16 cellular contexts compared by ENCODE assay signal in the genomic region with DNA sequence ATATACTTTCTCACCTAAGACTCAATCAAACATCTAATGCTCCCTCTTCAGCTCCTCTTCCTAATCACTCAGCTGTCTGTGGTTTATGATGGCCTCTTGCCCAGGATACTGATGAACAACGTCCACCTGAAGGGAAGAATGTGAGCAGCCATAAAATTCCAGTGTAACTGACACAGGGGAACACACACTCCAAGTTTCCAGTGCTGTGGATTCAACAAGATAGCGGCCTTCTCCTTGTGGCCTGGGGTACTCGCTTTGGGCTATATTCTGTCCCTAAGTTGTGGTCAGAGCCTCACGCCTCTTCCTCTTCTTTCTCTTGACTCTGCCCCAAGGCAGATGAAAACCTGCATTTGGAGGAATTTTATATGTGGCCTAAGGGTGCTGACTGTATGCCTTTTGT. TPM values are rescaled to one million over a fixed set of nuclear protein-coding genes. Genes with fewer than 3 reads are reported as not detected.
A peak's percentile ranks its signal among the peaks of the same experiment; 100 is the strongest.
DNase-seq lines count a peak whose midpoint lies in the region; ATAC-seq and TF ChIP-seq lines count a peak whose summit lies in the region.
"Had no signal": no experiment of that assay in that cellular context is flagged by ENCODE, and none has a peak within 500 bp of the region (broad histone marks: within the 10 kb centered on the region; RNA-seq: fewer than 3 reads in every experiment).

No MANE protein-coding gene starts in this region.

- no peak overlapping the region for H3K4me2 ChIP-seq in hepatocyte

- H3K27me3 Mint-ChIP-seq in activated T-cell treated with anti-CD3 and anti-CD28 coated beads, Interleukin-2, amount 50 U/mL, for 72 hours (ENCODE audit: low read depth), result no peaks in the 10 kb centered on the region
- H3K27me3 Mint-ChIP-seq in T-cell, result no peaks in the 10 kb centered on the region
- no peaks in the 10 kb centered on the region for H3K27me3 Mint-ChIP-seq in stimulated activated naive B cell treated with anti-CD40 and anti-IgM and Interleukin-4, amounts not matched to agents 10 μg/mL and 1 μg/mL and 100 μg/mL, for 72 hours
- H3K27me3 Mint-ChIP-seq: activated naive CD8-positive, alpha-beta T cell treated with anti-CD3 and anti-CD28 coated beads, Interleukin-2, amount 10 ng/mL, durations not matched to agents 7 days and 5 days; progenitor cell of endocrine pancreas had no signal

- H3K4me1 Mint-ChIP-seq in activated T-cell treated with anti-CD3 and anti-CD28 coated beads, Interleukin-2, amount 50 U/mL, for 72 hours (ENCODE audit: low read depth), result peaks cover 95% of the 10 kb centered on the region
- H3K4me1 Mint-ChIP-seq in T-cell, result peaks cover 89 to 98% (median 92%) of the 10 kb centered on the region in 3 donors
- H3K4me1 Mint-ChIP-seq in stimulated activated naive B cell treated with anti-CD40 and anti-IgM and Interleukin-4, amounts not matched to agents 10 μg/mL and 1 μg/mL and 100 μg/mL, for 72 hours, result peaks cover 63 to 92% of the 10 kb centered on the region in 2 donors

- H3K36me3 ChIP-seq in hepatocyte (replicated peaks; ENCODE audit: insufficient read depth, low read depth), result no peaks in the 10 kb centered on the region
- no peaks in the 10 kb centered on the region for H3K36me3 ChIP-seq in MG63
- H3K36me3 ChIP-seq: left lung, thoracic aorta had no signal

- H3K27me3 ChIP-seq in hepatocyte (no peaks in the 10 kb centered on the region), MG63 (no peaks in the 10 kb centered on the region)
- H3K27me3 ChIP-seq: dorsolateral prefrontal cortex, left lung had no signal

- peak overlapping the region; percentile 4 for H3K27ac ChIP-seq in hepatocyte
- H3K27ac ChIP-seq: VCaP had no signal

- peaks cover 94% of the 10 kb centered on the region for H3K79me2 ChIP-seq in hepatocyte

- H3K4me1 ChIP-seq in hepatocyte (ENCODE audit: insufficient read depth), result peaks cover 52% of the 10 kb centered on the region

- H3K36me3 Mint-ChIP-seq in activated T-cell treated with anti-CD3 and anti-CD28 coated beads, Interleukin-2, amount 50 U/mL, for 72 hours (ENCODE audit: insufficient read depth in 2 of 2), result peaks cover 0 to 6% of the 10 kb centered on the region in 2 donors
- H3K36me3 Mint-ChIP-seq in T-cell, result peaks cover 6% of the 10 kb centered on the region
- peaks cover 13 to 21% of the 10 kb centered on the region in 2 donors for H3K36me3 Mint-ChIP-seq in stimulated activated naive B cell treated with anti-CD40 and anti-IgM and Interleukin-4, amounts not matched to agents 10 μg/mL and 1 μg/mL and 100 μg/mL, for 72 hours

- no peak for ATAC-seq in activated T-cell treated with anti-CD3 and anti-CD28 coated beads, Interleukin-2, amount 50 U/mL, for 72 hours (replicated peaks in 1 of 2)
- ATAC-seq in T-cell (replicated peaks in 1 of 4), result no peak
- ATAC-seq in stimulated activated naive B cell treated with anti-CD40 and anti-IgM and Interleukin-4, amounts not matched to agents 10 μg/mL and 1 μg/mL and 100 μg/mL, for 72 hours (replicated peaks), result no peak
- ATAC-seq: left lung had no signal

- H3K9me3 Mint-ChIP-seq in activated T-cell treated with anti-CD3 and anti-CD28 coated beads, Interleukin-2, amount 50 U/mL, for 72 hours, result peaks cover 0 to 2% of the 10 kb centered on the region in 2 donors
- H3K9me3 Mint-ChIP-seq in T-cell, result no peaks in the 10 kb centered on the region
- H3K9me3 Mint-ChIP-seq in stimulated activated naive B cell treated with anti-CD40 and anti-IgM and Interleukin-4, amounts not matched to agents 10 μg/mL and 1 μg/mL and 100 μg/mL, for 72 hours, result no peaks in the 10 kb centered on the region

- no peaks in the 10 kb centered on the region for H3K9me2 ChIP-seq in hepatocyte (replicated peaks; ENCODE audit: insufficient read depth)

- no peak for DNase-seq in activated T-cell treated with anti-CD3 and anti-CD28 coated beads, Interleukin-2, amount 50 U/mL, for 72 hours
- no peak for DNase-seq in activated T-cell treated with anti-CD3 and anti-CD28 coated beads, Interleukin-2, amount 50 U/mL, for 48 hours
- DNase-seq in T-cell (no peak), hepatocyte (ENCODE audit: low spot score) (no peak), MG63 (no peak), NCI-H2171 (lab: John Stamatoyannopoulos, UW) (no peak), globus pallidus (ENCODE audit: low spot score) (no peak)
- no peak for DNase-seq in stimulated activated naive B cell treated with anti-CD40 and anti-IgM and Interleukin-4, amounts not matched to agents 10 μg/mL and 1 μg/mL and 100 μg/mL, for 72 hours
- DNase-seq: activated naive CD8-positive, alpha-beta T cell treated with anti-CD3 and anti-CD28 coated beads, Interleukin-2, amount 10 ng/mL, durations not matched to agents 7 days and 5 days; dorsolateral prefrontal cortex; foreskin melanocyte; left lung; NCI-H1694 treated with DMSO at 0.1 percent for 48 hours had no signal

- WGBS in hepatocyte (ENCODE audit: low lambda C conversion rate, missing lambda C conversion rate), result 75% methylated on average over 4 of the region's 4 CpGs

- H3K27ac Mint-ChIP-seq in activated T-cell treated with anti-CD3 and anti-CD28 coated beads, Interleukin-2, amount 50 U/mL, for 72 hours, result peak overlapping the region; percentile 83
- H3K27ac Mint-ChIP-seq in T-cell, result peak overlapping the region; percentile 87
- H3K27ac Mint-ChIP-seq in stimulated activated naive B cell treated with anti-CD40 and anti-IgM and Interleukin-4, amounts not matched to agents 10 μg/mL and 1 μg/mL and 100 μg/mL, for 72 hours, result peak overlapping the region; percentile 83
- H3K27ac Mint-ChIP-seq: activated naive CD8-positive, alpha-beta T cell treated with anti-CD3 and anti-CD28 coated beads, Interleukin-2, amount 10 ng/mL, durations not matched to agents 7 days and 5 days; progenitor cell of endocrine pancreas had no signal

- POLR2A ChIA-PET in T-cell (lab: Charles Lee), result interaction anchor here (0.6 to 1.2 kb wide), 5 partner anchors 10 to 134 kb away, joined by 3 to 17 read pairs (median 8); a partner anchor contains a TSS

- CTCF ChIA-PET in T-cell (lab: Charles Lee), result interaction anchor here in 1 of 2 donors (0.8 kb wide), 1 partner anchor 176 kb away, joined by 12 read pairs; no protein-coding TSS in a partner anchor

- TF ChIP-seq CTCF in hepatocyte (IDR thresholded peaks at IDR 0.05; ENCODE audit: poor library complexity), result no peak

- H3K9me3 ChIP-seq in hepatocyte (ENCODE audit: low read depth), result no peaks in the 10 kb centered on the region
- no peaks in the 10 kb centered on the region for H3K9me3 ChIP-seq in MG63
- H3K9me3 ChIP-seq: left lung, thoracic aorta had no signal

- no peak overlapping the region for H2AFZ ChIP-seq in hepatocyte

- no peak overlapping the region for H3K4me3 ChIP-seq in hepatocyte
- no peak overlapping the region for H3K4me3 ChIP-seq in MG63
- H3K4me3 ChIP-seq: dorsolateral prefrontal cortex, left lung, thoracic aorta had no signal

- peak overlapping the region in 1 of 2 donors; percentile 62 for H3K4me3 Mint-ChIP-seq in activated T-cell treated with anti-CD3 and anti-CD28 coated beads, Interleukin-2, amount 50 U/mL, for 72 hours
- no peak overlapping the region for H3K4me3 Mint-ChIP-seq in T-cell
- peak overlapping the region; percentile 10 to 22 for H3K4me3 Mint-ChIP-seq in stimulated activated naive B cell treated with anti-CD40 and anti-IgM and Interleukin-4, amounts not matched to agents 10 μg/mL and 1 μg/mL and 100 μg/mL, for 72 hours
- H3K4me3 Mint-ChIP-seq: activated naive CD8-positive, alpha-beta T cell treated with anti-CD3 and anti-CD28 coated beads, Interleukin-2, amount 10 ng/mL, durations not matched to agents 7 days and 5 days had no signal

- H4K20me1 ChIP-seq in hepatocyte (ENCODE audit: insufficient read depth, poor library complexity, severe bottlenecking), result peaks cover 48% of the 10 kb centered on the region

RNA-seq across cellular contexts. Expression of a gene that starts 11.7 kb away (rescaled TPM):
- 10 to 100 TPM; 72.2 to 91.9 TPM for total RNA-seq in activated T-cell treated with anti-CD3 and anti-CD28 coated beads, Interleukin-2, amount 50 U/mL, for 72 hours
- total RNA-seq in T-cell, result 10 to 100 TPM; 33.2 to 85.3 (median 44.1) TPM
- total RNA-seq in hepatocyte, result 76.3 and 78.3 TPM in 2 replicates
- polyA plus RNA-seq in hepatocyte, result 45.6 and 63.9 TPM in 2 replicates
- 31.9 and 35.2 TPM in 2 replicates for total RNA-seq in MG63 (2014; rRNA removed; shearing (Covaris generic); ENCODE audit: low replicate concordance)

Comparison
In these comparisons a context has a peak if more than half of its experiments do, and no peak if none do; other contexts are left out.
1. H3K4me3 Mint-ChIP-seq: peak in stimulated activated naive B cell treated with anti-CD40 and anti-IgM and Interleukin-4, amounts not matched to agents 10 μg/mL and 1 μg/mL and 100 μg/mL, for 72 hours (2 of 2); none in T-cell (0 of 3).
2. Peak in every context shown above with its lines, with median percentiles within 50 percentile points of each other: H3K27ac Mint-ChIP-seq.